ENCODE assay signal across 16 cellular contexts in the genomic region with DNA sequence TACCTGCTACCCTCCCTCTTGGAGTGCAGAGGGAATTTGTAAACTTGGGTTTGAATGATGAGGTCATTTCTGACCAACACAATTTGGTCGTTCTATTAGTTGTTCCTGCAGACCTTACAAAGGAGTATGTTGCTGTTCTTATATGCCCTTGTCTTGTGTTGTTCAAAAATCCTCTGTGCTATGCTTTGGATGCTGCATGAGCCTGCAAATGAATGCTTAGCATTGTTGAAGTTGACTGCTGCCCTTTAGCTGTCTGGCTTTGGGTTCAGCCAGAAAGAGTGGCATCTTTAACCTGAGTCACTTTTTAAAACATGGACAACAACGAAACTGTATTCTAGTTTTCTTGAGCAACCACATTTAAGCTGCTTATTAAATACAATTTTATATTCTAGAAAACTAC.
DNase-seq lines count a peak whose midpoint lies in the region; ATAC-seq and TF ChIP-seq lines count a peak whose summit lies in the region.
"Had no signal": no experiment of that assay in that cellular context is flagged by ENCODE, and none has a peak within 500 bp of the region (broad histone marks: within the 10 kb centered on the region; RNA-seq: fewer than 3 reads in every experiment).

No MANE protein-coding gene starts in this region.

- H3K4me2 ChIP-seq in osteoblast (ENCODE audit: insufficient read depth, low read length), result no peak overlapping the region
- H3K4me2 ChIP-seq: BLaER1 had no signal

- H3K9me3 ChIP-seq in T-helper 17 cell (ENCODE audit: control insufficient read depth, low read length, poor library complexity, severe bottlenecking), result no peaks in the 10 kb centered on the region
- no peaks in the 10 kb centered on the region for H3K9me3 ChIP-seq in osteoblast (ENCODE audit: low read depth, low read length)
- H3K9me3 ChIP-seq: BLaER1 had no signal

- DNase-seq in COLO829 (ENCODE audit: low spot score), result peak; percentile 77
- DNase-seq in T-helper 17 cell, result no peak
- peak; percentile 54 for DNase-seq in globus pallidus (ENCODE audit: low spot score)
- no peak for DNase-seq in progenitor cell of endocrine pancreas (ENCODE audit: low spot score, unreplicated experiment)
- DNase-seq in superior temporal gyrus (ENCODE audit: extremely low spot score), result no peak
- no peak for DNase-seq in effector CD8-positive, alpha-beta T cell (lab: John Stamatoyannopoulos, UW)
- no peak for DNase-seq in osteoblast (ENCODE audit: insufficient read length, low spot score, missing footprints)
- DNase-seq: Calu3; CD4-positive, CD25-positive, alpha-beta regulatory T cell; DMS 273 treated with DMSO at 0.1 percent for 48 hours; DMS79 had no signal

- H3K27ac ChIP-seq in osteoblast (ENCODE audit: low read depth, low read length), result no peak overlapping the region
- H3K27ac ChIP-seq: BLaER1, HL-60 had no signal

- H3K79me2 ChIP-seq in osteoblast (ENCODE audit: insufficient read depth, low read length), result peaks cover 79% of the 10 kb centered on the region

- H3K36me3 Mint-ChIP-seq in T-helper 17 cell (ENCODE audit: low read depth), result peaks cover 16% of the 10 kb centered on the region
- H3K36me3 Mint-ChIP-seq in progenitor cell of endocrine pancreas (ENCODE audit: insufficient read depth), result peaks cover 13% of the 10 kb centered on the region

- no peak for ATAC-seq in T-helper 17 cell
- ATAC-seq: GM12878, HCT116, K562 had no signal

- H3K27me3 ChIP-seq in osteoblast (ENCODE audit: insufficient read depth, low read length), result no peaks in the 10 kb centered on the region
- H3K27me3 ChIP-seq: BLaER1 had no signal

- H3K36me3 ChIP-seq in osteoblast (ENCODE audit: insufficient read depth, low read length), result peaks cover 55% of the 10 kb centered on the region

- H3K4me3 Mint-ChIP-seq in T-helper 17 cell (no peak overlapping the region), progenitor cell of endocrine pancreas (ENCODE audit: low read depth) (no peak overlapping the region)
- H3K4me3 Mint-ChIP-seq: CD4-positive, CD25-positive, alpha-beta regulatory T cell had no signal

- H4K20me1 ChIP-seq in osteoblast (ENCODE audit: insufficient read depth, low read length), result peaks cover 62% of the 10 kb centered on the region

- no peak for TF ChIP-seq CTCF in progenitor cell of endocrine pancreas (IDR thresholded peaks at IDR 0.05; ENCODE audit: unreplicated experiment)
- no peak for TF ChIP-seq CTCF in osteoblast (IDR thresholded peaks at IDR 0.05; ENCODE audit: extremely low read depth, low read depth, low read length)

- H3K27ac Mint-ChIP-seq in T-helper 17 cell (peak overlapping the region; percentile 39), progenitor cell of endocrine pancreas (peak overlapping the region; percentile 4)

- H2AFZ ChIP-seq in osteoblast (ENCODE audit: low read length), result no peak overlapping the region

- H3K4me1 ChIP-seq in osteoblast (ENCODE audit: insufficient read depth, low read length), result no peaks in the 10 kb centered on the region

- H3K27me3 Mint-ChIP-seq in T-helper 17 cell (no peaks in the 10 kb centered on the region), progenitor cell of endocrine pancreas (no peaks in the 10 kb centered on the region)
- H3K27me3 Mint-ChIP-seq: CD4-positive, CD25-positive, alpha-beta regulatory T cell had no signal

- H3K4me1 Mint-ChIP-seq in T-helper 17 cell (peaks cover 38% of the 10 kb centered on the region), progenitor cell of endocrine pancreas (ENCODE audit: low read depth) (peaks cover 4% of the 10 kb centered on the region)

- H3K4me3 ChIP-seq in osteoblast (ENCODE audit: insufficient read depth, low read length), result no peak overlapping the region
- H3K4me3 ChIP-seq: BLaER1, GM12878, K562 had no signal

- no peaks in the 10 kb centered on the region for H3K9me3 Mint-ChIP-seq in progenitor cell of endocrine pancreas (ENCODE audit: low read depth)
- H3K9me3 Mint-ChIP-seq: CD4-positive, CD25-positive, alpha-beta regulatory T cell had no signal

Comparison
In these comparisons a context has a peak if more than half of its experiments do, and no peak if none do; other contexts are left out.
1. DNase-seq: peak in COLO829 (single experiment) and globus pallidus (single experiment); none in T-helper 17 cell (0 of 3), progenitor cell of endocrine pancreas (single experiment), superior temporal gyrus (single experiment), effector CD8-positive, alpha-beta T cell (single experiment) and osteoblast (single experiment).